19 cellular contexts compared by ENCODE assay signal in the genomic region with DNA sequence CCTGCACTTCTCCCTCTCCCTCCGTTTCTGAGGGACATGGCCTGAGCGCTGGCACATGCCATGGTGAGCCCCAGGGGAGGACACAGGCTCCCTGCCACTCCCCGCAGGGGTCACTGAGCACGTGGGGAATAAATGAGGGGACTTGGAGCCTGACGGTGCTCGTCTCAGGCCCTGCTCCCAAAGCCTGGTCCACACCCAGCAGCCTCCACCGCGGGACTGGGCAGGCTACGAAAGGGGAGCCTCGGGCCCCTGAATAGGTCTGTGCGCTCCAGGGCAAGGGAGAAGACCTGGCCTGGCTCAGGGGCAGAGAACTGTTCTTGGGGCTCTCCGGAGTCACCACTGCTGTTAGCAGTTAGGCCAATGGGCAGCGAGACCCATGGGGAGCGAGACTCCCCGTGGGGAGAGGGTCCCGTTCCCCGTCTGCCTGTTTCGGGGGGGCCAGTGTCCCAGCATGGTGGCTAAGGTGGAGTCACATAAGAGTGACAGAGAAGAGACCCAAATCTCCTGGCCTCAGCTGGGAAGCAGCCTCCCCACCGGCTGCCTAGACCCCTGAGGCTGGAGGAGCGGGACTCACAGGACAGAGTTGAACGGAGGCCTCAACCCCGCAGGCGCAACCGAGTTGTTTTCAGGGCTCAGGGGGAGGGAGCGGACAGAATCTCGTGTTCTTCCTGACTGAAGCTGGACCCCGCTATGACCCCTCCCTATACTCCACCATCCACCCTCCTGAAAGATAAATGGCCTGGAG.
DNase-seq lines count a peak whose midpoint lies in the region; ATAC-seq and TF ChIP-seq lines count a peak whose summit lies in the region.
"Had no signal": no experiment of that assay in that cellular context is flagged by ENCODE, and none has a peak within 500 bp of the region (broad histone marks: within the 10 kb centered on the region; RNA-seq: fewer than 3 reads in every experiment).

No MANE protein-coding gene starts in this region.

- no peaks in the 10 kb centered on the region for H3K36me3 ChIP-seq in neuronal stem cell (replicated peaks in 1 of 2; ENCODE audit: control insufficient read depth in 2 of 2, insufficient read depth in 2 of 2, low read length in 2 of 2)

- peak overlapping the region; percentile 51 for H3K4me2 ChIP-seq in H9 (ENCODE audit: insufficient read depth, insufficient read length, low read length)
- no peak overlapping the region for H3K4me2 ChIP-seq in neuronal stem cell (ENCODE audit: insufficient read depth, low read length, poor library complexity, severe bottlenecking)
- H3K4me2 ChIP-seq: PC-9 had no signal

- no peak overlapping the region for H2BK20ac ChIP-seq in H9 (ENCODE audit: low read depth, low read length, poor library complexity, severe bottlenecking)

- no peak overlapping the region for H3K4me3 ChIP-seq in neuronal stem cell (ENCODE audit: low read length in 2 of 2)
- H3K4me3 ChIP-seq: PC-9 had no signal

- H2BK5ac ChIP-seq in H9 (ENCODE audit: insufficient read length, low read length) (no peak overlapping the region), neuronal stem cell (ENCODE audit: low read length) (no peak overlapping the region)

- H3K4me3 Mint-ChIP-seq in H9 (no peak overlapping the region), WTC11 (peak overlapping the region; percentile 52)
- H3K4me3 Mint-ChIP-seq: CD8-positive, alpha-beta T cell had no signal

- WGBS in H9 (ENCODE audit: extremely low coverage, insufficient read length, low lambda C conversion rate): no CpG with 5 or more reads among the region's 27 CpGs
- WGBS in neuronal stem cell (ENCODE audit: extremely low coverage in 2 of 2, insufficient read length in 2 of 2, insufficient replicate concordance in 1 of 2), 2 donors: no CpG with 5 or more reads among the region's 27 CpGs

- ATAC-seq in WTC11 (peak; percentile 43), HG03342 (IDR thresholded peaks at IDR 0.05; ENCODE audit: unreplicated experiment) (no peak), sciatic nerve (no peak)
- ATAC-seq: CD8-positive, alpha-beta T cell; HCT116; Right ventricle myocardium inferior had no signal

- intact Hi-C loops in sciatic nerve (cut with DNase I): no loop called here

- H3K18ac ChIP-seq in H9 (ENCODE audit: insufficient read length, low read depth, low read length): no peak overlapping the region
- H3K18ac ChIP-seq in neuronal stem cell (ENCODE audit: low read length): peak overlapping the region; percentile 4

- H3K9me3 ChIP-seq in H9 (ENCODE audit: control insufficient read depth, low read depth, low read length): no peaks in the 10 kb centered on the region
- peaks cover 0 to 8% of the 10 kb centered on the region in 2 donors for H3K9me3 ChIP-seq in neuronal stem cell (replicated peaks in 1 of 2; ENCODE audit: control insufficient read depth in 2 of 2, insufficient read depth in 1 of 2, low read depth in 1 of 2, low read length in 2 of 2)

- peaks cover 5 to 32% of the 10 kb centered on the region in 2 experiments for H3K4me1 Mint-ChIP-seq in H9
- H3K4me1 Mint-ChIP-seq in WTC11: peaks cover 15% of the 10 kb centered on the region

- H3K9me3 Mint-ChIP-seq in H9 (peaks cover 0 to 4% of the 10 kb centered on the region in 2 experiments; a peak in 1 of 5 replicates), WTC11 (peaks cover 5% of the 10 kb centered on the region; the same call in 1 of the 2 replicates)
- H3K9me3 Mint-ChIP-seq: CD8-positive, alpha-beta T cell had no signal

- H3K27ac ChIP-seq in H9 (ENCODE audit: insufficient read length, low read depth, low read length) (no peak overlapping the region), neuronal stem cell (replicated peaks; ENCODE audit: low read length) (no peak overlapping the region)
- H3K27ac ChIP-seq: PC-9 had no signal

- H3K23ac ChIP-seq in H9 (ENCODE audit: insufficient read length, low read depth, low read length) (no peak overlapping the region), neuronal stem cell (ENCODE audit: low read depth, low read length, poor library complexity) (no peak overlapping the region)

- no peaks in the 10 kb centered on the region for H3K4me1 ChIP-seq in H9 (ENCODE audit: insufficient read depth, low read length)
- H3K4me1 ChIP-seq in neuronal stem cell (ENCODE audit: control insufficient read depth in 2 of 2, insufficient read depth in 1 of 2, low read depth in 1 of 2, low read length in 2 of 2): peaks cover 22 to 37% of the 10 kb centered on the region in 2 donors

- H3K56ac ChIP-seq in H9 (ENCODE audit: insufficient read length, low read depth, low read length): no peak overlapping the region

- no peaks in the 10 kb centered on the region for H4K20me1 ChIP-seq in H9 (ENCODE audit: control insufficient read depth, insufficient read depth, insufficient read length)

- H2AK5ac ChIP-seq in H9 (ENCODE audit: insufficient read length, low read length): no peak overlapping the region
- peak overlapping the region; percentile 83 for H2AK5ac ChIP-seq in neuronal stem cell (ENCODE audit: low read depth, low read length)

- H3K4ac ChIP-seq in H9 (ENCODE audit: low read depth, low read length) (no peak overlapping the region), neuronal stem cell (ENCODE audit: low read length) (no peak overlapping the region)

- no peak for TF ChIP-seq CTCF in H9 (conservative IDR thresholded peaks at IDR 0.05)
- TF ChIP-seq CTCF in WTC11 (IDR thresholded peaks at IDR 0.05): no peak

- H3T11ph ChIP-seq in H9 (ENCODE audit: low read length): no peak overlapping the region

- no peak overlapping the region for H4K5ac ChIP-seq in H9 (ENCODE audit: insufficient read length, low read depth, low read length)

- H2BK12ac ChIP-seq in H9 (ENCODE audit: insufficient read length, low read depth, low read length) (no peak overlapping the region), neuronal stem cell (ENCODE audit: low read length) (peak overlapping the region; percentile 4)

- H3K27me3 ChIP-seq in H9 (ENCODE audit: insufficient read depth, low read length) (no peaks in the 10 kb centered on the region; the same call in 1 of the 2 replicates), neuronal stem cell (ENCODE audit: control insufficient read depth in 3 of 3, insufficient read depth in 3 of 3, low read depth in 1 of 3, low read length in 3 of 3) (peaks cover 0 to 13% (median 13%) of the 10 kb centered on the region in 3 experiments)

- peak overlapping the region; percentile 46; the same call in 1 of the 2 replicates for H3K14ac ChIP-seq in H9 (ENCODE audit: insufficient read depth, low read length)
- no peak overlapping the region for H3K14ac ChIP-seq in neuronal stem cell (ENCODE audit: low read length)

- H3K9ac ChIP-seq in H9 (ENCODE audit: extremely low read depth, insufficient read length, low read length) (no peak overlapping the region), neuronal stem cell (ENCODE audit: low read depth, low read length, poor library complexity) (no peak overlapping the region)

- no peak overlapping the region for H2AFZ ChIP-seq in H9 (ENCODE audit: low read length)
- peak overlapping the region; percentile 11 for H2AFZ ChIP-seq in neuronal stem cell (ENCODE audit: low read length)
- H2AFZ ChIP-seq: PC-9 had no signal

- H3K79me2 ChIP-seq in H9 (ENCODE audit: insufficient read depth, low read length): no peaks in the 10 kb centered on the region

- H3K27ac Mint-ChIP-seq in H9 (no peak overlapping the region), WTC11 (no peak overlapping the region)
- H3K27ac Mint-ChIP-seq: CD8-positive, alpha-beta T cell had no signal

- no peaks in the 10 kb centered on the region for H3K36me3 Mint-ChIP-seq in H9 (ENCODE audit: insufficient read depth in 1 of 3, low read depth in 3 of 3)
- H3K36me3 Mint-ChIP-seq in WTC11: no peaks in the 10 kb centered on the region
- H3K36me3 Mint-ChIP-seq: CD8-positive, alpha-beta T cell had no signal

- POLR2A ChIA-PET in WTC11 (lab: Charles Lee): no interaction called here
- POLR2A ChIA-PET in HEK293T (lab: Yijun Ruan, JAX): no interaction called here

- no peak overlapping the region for H4K91ac ChIP-seq in H9 (ENCODE audit: insufficient read length, low read depth, low read length)
- no peak overlapping the region for H4K91ac ChIP-seq in neuronal stem cell (ENCODE audit: low read depth, low read length, poor library complexity)

- no peaks in the 10 kb centered on the region for H3K23me2 ChIP-seq in H9 (ENCODE audit: insufficient read length, low read depth, low read length, poor library complexity, severe bottlenecking)

- CTCF ChIA-PET in WTC11 (lab: Charles Lee) (interaction anchor here (1.0 to 1.7 kb wide), 3 partner anchors 58 to 221 kb away, joined by 3 to 5 read pairs (median 4); no protein-coding TSS in a partner anchor), HEK293T (lab: Yijun Ruan, JAX) (no interaction called here)

- H2BK15ac ChIP-seq in H9 (ENCODE audit: low read depth, low read length) (no peak overlapping the region), neuronal stem cell (ENCODE audit: low read length) (peak overlapping the region; percentile 78)

- H4K8ac ChIP-seq in H9 (replicated peaks; ENCODE audit: insufficient read length, low read depth, low read length): no peak overlapping the region
- H4K8ac ChIP-seq in neuronal stem cell (ENCODE audit: low read depth, low read length): no peak overlapping the region

- DNase-seq in H9 (no peak), WTC11 (ENCODE audit: low spot score) (no peak), iPS-NIHi11 (ENCODE audit: low spot score) (peak; percentile 72), neuronal stem cell (ENCODE audit: low spot score) (no peak), HEK293T (ENCODE audit: extremely low spot score) (no peak), nucleus accumbens (lab: John Stamatoyannopoulos, UW) (no peak), sciatic nerve (ENCODE audit: low spot score) (no peak)
- DNase-seq: ACHN, DND-41, KBM-7, NCI-H146, NCI-H2081 treated with DMSO at 0.1 percent for 48 hours, NCI-H2227 treated with DMSO at 0.1 percent for 48 hours, NCI-H69, PC-9 had no signal

- H3K27me3 Mint-ChIP-seq in H9 (ENCODE audit: low read depth): no peaks in the 10 kb centered on the region
- peaks cover 8% of the 10 kb centered on the region for H3K27me3 Mint-ChIP-seq in WTC11 (ENCODE audit: low read depth)

- no peak overlapping the region for H2BK120ac ChIP-seq in H9 (ENCODE audit: low read depth, low read length, poor library complexity, severe bottlenecking)
- no peak overlapping the region for H2BK120ac ChIP-seq in neuronal stem cell (ENCODE audit: low read depth, low read length)

- no peaks in the 10 kb centered on the region for H3K79me1 ChIP-seq in H9 (ENCODE audit: insufficient read depth, low read depth, low read length, poor library complexity, severe bottlenecking)
- no peaks in the 10 kb centered on the region for H3K79me1 ChIP-seq in neuronal stem cell (ENCODE audit: low read depth, low read length)

TF ChIP-seq in WTC11, 78 proteins besides CTCF, POLR2A, EP300 and RAD21 (continues in another document):
- TF ChIP-seq FOXP1 (CRISPR knock-in tag; IDR thresholded peaks at IDR 0.05; ENCODE audit: borderline replicate concordance): no peak

TF ChIP-seq in HEK293T, 16 proteins besides CTCF, POLR2A, EP300 and RAD21 (continues in another document):
- TF ChIP-seq CTBP1 (IDR thresholded peaks at IDR 0.05; ENCODE audit: borderline replicate concordance): no peak
- TF ChIP-seq BHLHE40 (IDR thresholded peaks at IDR 0.05; ENCODE audit: borderline replicate concordance): no peak
- no peak for TF ChIP-seq FOXM1 (IDR thresholded peaks at IDR 0.05; ENCODE audit: borderline replicate concordance)
- no peak for TF ChIP-seq HDGF (IDR thresholded peaks at IDR 0.05; ENCODE audit: borderline replicate concordance)
- TF ChIP-seq FOXK2 (IDR thresholded peaks at IDR 0.05): no peak
- no peak for TF ChIP-seq SP1 (IDR thresholded peaks at IDR 0.05)
